In genomic region chr2:55590810-55591440, GRCh38 we compare ENCODE assay signal across 9 cellular contexts. TPM values are rescaled to one million over a fixed set of nuclear protein-coding genes. Genes with fewer than 3 reads are reported as not detected.
DNase-seq lines count a peak whose midpoint lies in the region; ATAC-seq and TF ChIP-seq lines count a peak whose summit lies in the region.
"Had no signal": no experiment of that assay in that cellular context is flagged by ENCODE, and none has a peak within 500 bp of the region (broad histone marks: within the 10 kb centered on the region; RNA-seq: fewer than 3 reads in every experiment).

No MANE protein-coding gene starts in this region.

- ATAC-seq in GM18502 (IDR thresholded peaks at IDR 0.05; ENCODE audit: poor library complexity, unreplicated experiment) (peak; percentile 83), HG02759 (IDR thresholded peaks at IDR 0.05; ENCODE audit: unreplicated experiment) (peak; percentile 90), T-helper 17 cell (peak; percentile 60)
- peak; percentile 83 to 96 for ATAC-seq in natural killer cell treated with Interleukin-12 subunit alpha and Interleukin-12 subunit beta and Interleukin-15 and Interleukin-18, amount 100 ng/mL, for 72 hours

- no peaks in the 10 kb centered on the region for H3K27me3 Mint-ChIP-seq in T-helper 17 cell
- no peaks in the 10 kb centered on the region for H3K27me3 Mint-ChIP-seq in natural killer cell treated with Interleukin-12 subunit alpha and Interleukin-12 subunit beta and Interleukin-15 and Interleukin-18, amount 100 ng/mL, for 72 hours

- H3K9me3 Mint-ChIP-seq in natural killer cell treated with Interleukin-12 subunit alpha and Interleukin-12 subunit beta and Interleukin-15 and Interleukin-18, amount 100 ng/mL, for 72 hours, result no peaks in the 10 kb centered on the region

- H3K36me3 ChIP-seq in WERI-Rb-1, result peaks cover 24% of the 10 kb centered on the region

- no peak overlapping the region for H3K27ac ChIP-seq in WERI-Rb-1

- DNase-seq in T-helper 17 cell, result no peak
- DNase-seq in natural killer cell treated with Interleukin-12 subunit alpha and Interleukin-12 subunit beta and Interleukin-15 and Interleukin-18, amount 100 ng/mL, for 72 hours (ENCODE audit: low spot score), result no peak
- DNase-seq in WERI-Rb-1, result no peak
- no peak for DNase-seq in H4 (ENCODE audit: low spot score)
- DNase-seq in DMS 273 (lab: John Stamatoyannopoulos, UW; ENCODE audit: unreplicated experiment), result no peak
- DNase-seq in 8988T, result no peak
- DNase-seq: activated CD4-positive, alpha-beta T cell treated with anti-CD3 and anti-CD28 coated beads, Interleukin-2, amount 50 U/mL, for 1 hour had no signal

- no peak overlapping the region for H3K4me3 ChIP-seq in WERI-Rb-1 (ENCODE audit: low read depth, low read length)

- peak overlapping the region; percentile 25 for H3K4me3 Mint-ChIP-seq in T-helper 17 cell
- H3K4me3 Mint-ChIP-seq in natural killer cell treated with Interleukin-12 subunit alpha and Interleukin-12 subunit beta and Interleukin-15 and Interleukin-18, amount 100 ng/mL, for 72 hours, result no peak overlapping the region

- H3K4me1 Mint-ChIP-seq in T-helper 17 cell, result peaks cover 12% of the 10 kb centered on the region
- peaks cover 5 to 7% of the 10 kb centered on the region in 2 donors for H3K4me1 Mint-ChIP-seq in natural killer cell treated with Interleukin-12 subunit alpha and Interleukin-12 subunit beta and Interleukin-15 and Interleukin-18, amount 100 ng/mL, for 72 hours (ENCODE audit: low read depth in 2 of 2)

- no peaks in the 10 kb centered on the region for H3K27me3 ChIP-seq in WERI-Rb-1 (ENCODE audit: insufficient read depth, low read depth, severe bottlenecking)

- TF ChIP-seq CTCF in WERI-Rb-1 (IDR thresholded peaks at IDR 0.05; ENCODE audit: low read depth, low read length), result no peak

- H3K36me3 Mint-ChIP-seq in T-helper 17 cell (ENCODE audit: low read depth), result no peaks in the 10 kb centered on the region
- H3K36me3 Mint-ChIP-seq in natural killer cell treated with Interleukin-12 subunit alpha and Interleukin-12 subunit beta and Interleukin-15 and Interleukin-18, amount 100 ng/mL, for 72 hours, result no peaks in the 10 kb centered on the region

- no peaks in the 10 kb centered on the region for H3K9me3 ChIP-seq in T-helper 17 cell (ENCODE audit: control insufficient read depth, low read length, poor library complexity, severe bottlenecking)
- no peaks in the 10 kb centered on the region for H3K9me3 ChIP-seq in WERI-Rb-1 (ENCODE audit: severe bottlenecking)

- peak overlapping the region; percentile 77 for H3K27ac Mint-ChIP-seq in T-helper 17 cell
- H3K27ac Mint-ChIP-seq in natural killer cell treated with Interleukin-12 subunit alpha and Interleukin-12 subunit beta and Interleukin-15 and Interleukin-18, amount 100 ng/mL, for 72 hours, result peak overlapping the region in 1 of 2 donors; percentile 50

RNA-seq across cellular contexts. Expression of gene PPP4R3B, which starts 26.5 kb away (rescaled TPM):
- total RNA-seq in T-helper 17 cell, result 10 to 100 TPM; 77.1 to 78.2 TPM
- total RNA-seq in natural killer cell treated with Interleukin-12 subunit alpha and Interleukin-12 subunit beta and Interleukin-15 and Interleukin-18, amount 100 ng/mL, for 72 hours, result 10 to 100 TPM; 80.1 to 92.4 TPM
- total RNA-seq in H4 (2014; rRNA removed; shearing (Covaris generic)), result 19.4 and 26.8 TPM in 2 replicates
